20 cellular contexts compared by ENCODE assay signal in genomic region chr4:146478009-146478408, GRCh38. TPM values are rescaled to one million over a fixed set of nuclear protein-coding genes. Genes with fewer than 3 reads are reported as not detected.
DNase-seq lines count a peak whose midpoint lies in the region; ATAC-seq, FAIRE-seq and TF ChIP-seq lines count a peak whose summit lies in the region.
"Had no signal": no experiment of that assay in that cellular context is flagged by ENCODE, and none has a peak within 500 bp of the region (broad histone marks: within the 10 kb centered on the region; RNA-seq: fewer than 3 reads in every experiment).

No MANE protein-coding gene starts in this region.

- CTCF ChIA-PET in GM12878 (lab: Yijun Ruan, JAX): interaction anchor here (1.2 to 1.7 kb wide), 5 partner anchors 10 to 45 kb away, joined by 3 to 10 read pairs (median 5); no protein-coding TSS in a partner anchor

- H4K20me1 ChIP-seq in GM12878 (ENCODE audit: control insufficient read depth, insufficient read depth): no peaks in the 10 kb centered on the region

- no peak overlapping the region for H3K9ac ChIP-seq in GM12878 (ENCODE audit: control insufficient read depth, insufficient read depth, low read length)

- H3K79me2 ChIP-seq in GM12878 (ENCODE audit: control insufficient read depth, insufficient read depth, low read length): no peaks in the 10 kb centered on the region

- intact Hi-C loops in GM12878 (cut with micrococcal nuclease; ENCODE audit: unreplicated experiment): no loop called here

- RAD21 ChIA-PET in GM12878 (lab: Charles Lee; ENCODE audit: unreplicated experiment): interaction anchor here (1.2 to 2.6 kb wide), 3 partner anchors 9 to 17 kb away, joined by 4 to 10 read pairs (median 5); no protein-coding TSS in a partner anchor

- no peak for TF ChIP-seq POLR2A in GM12878 (IDR thresholded peaks at IDR 0.05; ENCODE audit: low read depth, low read length)
- TF ChIP-seq POLR2A in suprapubic skin (IDR thresholded peaks at IDR 0.05): no peak

- in situ Hi-C loops in GM12878 (cut with MboI): no loop called here

- no TSS peak for BruUV-seq in GM12878 (replicated peaks; lab: Mats Ljungman, UMichigan)

- H3K36me3 ChIP-seq in GM12878 (ENCODE audit: control insufficient read depth in 2 of 2, insufficient read depth in 2 of 2, low read length in 1 of 2) (no peaks in the 10 kb centered on the region), suprapubic skin (peaks cover 4% of the 10 kb centered on the region)
- H3K36me3 ChIP-seq: SJSA1 had no signal

- H3K27me3 ChIP-seq in GM12878 (replicated peaks in 1 of 2; ENCODE audit: control insufficient read depth in 2 of 2, insufficient read depth in 2 of 2, low read length in 1 of 2) (no peaks in the 10 kb centered on the region), suprapubic skin (no peaks in the 10 kb centered on the region), foreskin keratinocyte (no peaks in the 10 kb centered on the region)
- H3K27me3 ChIP-seq: SJSA1 had no signal

- no peak for FAIRE-seq in GM12878 (lab: Jason Lieb, UNC)
- FAIRE-seq: A204.1, H54 had no signal

- H3K4me3 ChIP-seq in GM12878: no peak overlapping the region
- no peak overlapping the region for H3K4me3 ChIP-seq in suprapubic skin
- H3K4me3 ChIP-seq: PC-9, SJSA1 had no signal

- WGBS in GM12878 (ENCODE audit: insufficient coverage, insufficient replicate concordance, low lambda C conversion rate, missing lambda C conversion rate): 10% methylated on average over 3 of the region's 3 CpGs
- WGBS in suprapubic skin: 56% methylated on average over 3 of the region's 3 CpGs

- TF ChIP-seq RAD21 in GM12878 (IDR thresholded peaks at IDR 0.05; ENCODE audit: insufficient read depth, low read depth, low read length): no peak

- TF ChIP-seq CTCF in GM12878 (IDR thresholded peaks at IDR 0.05 in 2 of 3, conservative IDR thresholded peaks at IDR 0.05 in 1 of 3; ENCODE audit: control insufficient read depth in 2 of 3, extremely low read depth in 1 of 3, insufficient read depth in 1 of 3, low read depth in 3 of 3, low read length in 3 of 3): no peak
- no peak for TF ChIP-seq CTCF in suprapubic skin (IDR thresholded peaks at IDR 0.05)
- TF ChIP-seq CTCF in GM10266 (IDR thresholded peaks at IDR 0.05; ENCODE audit: control insufficient read depth, insufficient read depth, low read depth, missing control alignments): no peak
- no peak for TF ChIP-seq CTCF in foreskin keratinocyte (conservative IDR thresholded peaks at IDR 0.05)

- DNase-seq in D341Med (ENCODE audit: low spot score) (peak; percentile 81), NCI-H524 (lab: John Stamatoyannopoulos, UW) (peak; percentile 85 to 86), GM12878 (ENCODE audit: low read depth, low spot score) (no peak), suprapubic skin (ENCODE audit: low spot score in 2 of 2) (no peak), GM10266 (ENCODE audit: extremely low spot score) (no peak), foreskin keratinocyte (no peak)
- DNase-seq: Caco-2, DMS79, HFFc6, NCI-H1105, NCI-H1694, NCI-H2107, NCI-H748 treated with DMSO at 0.1 percent for 48 hours, PC-9, T-helper 1 cell had no signal

- SMC1A ChIA-PET in GM12878 (lab: Charles Lee; ENCODE audit: uncharacterized antibody, unreplicated experiment): interaction anchor here (1.0 to 4.9 kb wide), 3 partner anchors 9 to 11 kb away, joined by 5 to 29 read pairs (median 6); no protein-coding TSS in a partner anchor

- H3K4me1 ChIP-seq in GM12878 (ENCODE audit: control insufficient read depth, insufficient read depth, low read length) (no peaks in the 10 kb centered on the region), suprapubic skin (no peaks in the 10 kb centered on the region), foreskin keratinocyte (no peaks in the 10 kb centered on the region)
- H3K4me1 ChIP-seq: Caco-2, SJSA1 had no signal

- POLR2A ChIA-PET in GM12878 (lab: Charles Lee): interaction anchor here (1.0 to 1.8 kb wide), 2 partner anchors 10 to 28 kb away, joined by 3 to 4 read pairs; no protein-coding TSS in a partner anchor

- H3K4me2 ChIP-seq in GM12878 (ENCODE audit: control insufficient read depth, insufficient read depth): no peak overlapping the region
- H3K4me2 ChIP-seq: PC-9 had no signal

- H3K9me3 ChIP-seq in GM12878 (replicated peaks; ENCODE audit: control insufficient read depth, insufficient read depth, low read length) (peaks cover 11% of the 10 kb centered on the region), suprapubic skin (peaks cover 5% of the 10 kb centered on the region)
- H3K9me3 ChIP-seq: SJSA1 had no signal

- ATAC-seq in GM21529 (IDR thresholded peaks at IDR 0.05; ENCODE audit: unreplicated experiment): peak; percentile 67
- ATAC-seq in GM12878: peak; percentile 84
- no peak for ATAC-seq in HG03280 (IDR thresholded peaks at IDR 0.05; ENCODE audit: unreplicated experiment)
- no peak for ATAC-seq in foreskin keratinocyte

- no peak overlapping the region for H2AFZ ChIP-seq in GM12878 (ENCODE audit: control insufficient read depth, low read depth, low read length)
- H2AFZ ChIP-seq: PC-9 had no signal

- H3K27ac ChIP-seq in GM12878 (ENCODE audit: control insufficient read depth, insufficient read depth) (no peak overlapping the region), suprapubic skin (no peak overlapping the region), foreskin keratinocyte (no peak overlapping the region)
- H3K27ac ChIP-seq: PC-9, SJSA1 had no signal

- TF ChIP-seq EP300 in GM12878 (IDR thresholded peaks at IDR 0.05; ENCODE audit: borderline replicate concordance in 1 of 2, control insufficient read depth in 1 of 2, low read depth in 2 of 2, low read length in 2 of 2) (no peak), suprapubic skin (IDR thresholded peaks at IDR 0.05) (no peak)

TF ChIP-seq in GM12878, 131 proteins besides CTCF, POLR2A, EP300 and RAD21:
- TF ChIP-seq TCF3 (IDR thresholded peaks at IDR 0.05; ENCODE audit: borderline replicate concordance, insufficient read depth, low read depth, low read length): no peak
- TF ChIP-seq TCF7 (IDR thresholded peaks at IDR 0.05; ENCODE audit: borderline replicate concordance): 0 out of 2 replicates have a peak, but pooled peaks have one; percentile 16
- no peak for TF ChIP-seq RAD51 (IDR thresholded peaks at IDR 0.05)
- TF ChIP-seq IKZF1 (conservative IDR thresholded peaks at IDR 0.05): 0 out of 2 replicates have a peak, but pooled peaks have one; percentile 10
- TF ChIP-seq, protein P1, sequence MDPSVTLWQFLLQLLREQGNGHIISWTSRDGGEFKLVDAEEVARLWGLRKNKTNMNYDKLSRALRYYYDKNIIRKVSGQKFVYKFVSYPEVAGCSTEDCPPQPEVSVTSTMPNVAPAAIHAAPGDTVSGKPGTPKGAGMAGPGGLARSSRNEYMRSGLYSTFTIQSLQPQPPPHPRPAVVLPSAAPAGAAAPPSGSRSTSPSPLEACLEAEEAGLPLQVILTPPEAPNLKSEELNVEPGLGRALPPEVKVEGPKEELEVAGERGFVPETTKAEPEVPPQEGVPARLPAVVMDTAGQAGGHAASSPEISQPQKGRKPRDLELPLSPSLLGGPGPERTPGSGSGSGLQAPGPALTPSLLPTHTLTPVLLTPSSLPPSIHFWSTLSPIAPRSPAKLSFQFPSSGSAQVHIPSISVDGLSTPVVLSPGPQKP (IDR thresholded peaks at IDR 0.05; ENCODE audit: low read depth, low read length): no peak

RNA-seq across cellular contexts. Expression of gene SLC10A7, which starts 43.7 kb away (rescaled TPM):
- 105 and 106 TPM in 2 replicates for total RNA-seq in GM12878 (2013; cell fraction: nucleolus; rRNA removed)
- total RNA-seq in GM12878 (2014; rRNA removed) (16.8 and 22.8 TPM in 2 replicates), GM12878 (2014; rRNA removed; fragmentation: Illumina TruSeq; extraction: Trizol) (16.1 and 16.5 TPM in 2 replicates), GM12878 (2021) (16.2 and 16.3 TPM in 2 replicates), suprapubic skin (10 to 100 TPM; 10.1 to 24.5 (median 11.7) TPM), foreskin keratinocyte (12.4 and 13.1 TPM in 2 replicates)
- 5.8 TPM for polyA plus RNA-seq in GM12878 (2011; ENCODE audit: low read depth)
- polyA plus RNA-seq in GM12878 (2011; rRNA removed) (23.7 and 34.5 TPM in 2 replicates), GM12878 (2014; fragmentation: Illumina TruSeq; extraction: Trizol) (14.1 and 15.2 TPM in 2 replicates), GM12878 (2014; fragmentation: Nextera tagmentation; extraction: Ambion mirVana) (1 to 10 TPM; 4.6 to 6.5 TPM), GM12878 (2014; rRNA removed) (6.7 and 7.4 TPM in 2 replicates), GM12878 (2016; fragmentation: Nextera tagmentation; extraction: Ambion mirVana) (10 to 100 TPM; 12.1 to 16.0 TPM), foreskin keratinocyte (2.8 and 3.3 TPM in 2 replicates)
- 9.8 and 12.8 TPM in 2 replicates for polyA plus RNA-seq in GM12878 (2011; cell fraction: cytosol; rRNA removed)
- 18.7 and 18.8 TPM in 2 replicates for polyA plus RNA-seq in GM12878 (2011; cell fraction: nucleus; rRNA removed)
- 6.3 and 9.0 TPM in 2 replicates for polyA plus RNA-seq in GM12878 (2012)
- 30.5 and 35.0 TPM in 2 replicates for polyA minus RNA-seq in GM12878 (2011; rRNA and poly(A)+ RNA removed)
- 6.8 and 7.8 TPM in 2 replicates for polyA minus RNA-seq in GM12878 (2011; cell fraction: cytosol; rRNA and poly(A)+ RNA removed)
- polyA minus RNA-seq in GM12878 (2011; cell fraction: nucleus; rRNA and poly(A)+ RNA removed): 39.4 and 66.0 TPM in 2 replicates

Comparison
In these comparisons a context has a peak if more than half of its experiments do, and no peak if none do; other contexts are left out.
1. DNase-seq: peak in D341Med (single experiment) and NCI-H524 (2 of 2); none in GM12878 (single experiment), suprapubic skin (0 of 2), GM10266 (single experiment) and foreskin keratinocyte (0 of 2).
2. ATAC-seq: peak in GM21529 (single experiment) and GM12878 (single experiment); none in HG03280 (single experiment) and foreskin keratinocyte (single experiment).